Comparison of ENCODE assay signal across 8 cellular contexts in the genomic region with DNA sequence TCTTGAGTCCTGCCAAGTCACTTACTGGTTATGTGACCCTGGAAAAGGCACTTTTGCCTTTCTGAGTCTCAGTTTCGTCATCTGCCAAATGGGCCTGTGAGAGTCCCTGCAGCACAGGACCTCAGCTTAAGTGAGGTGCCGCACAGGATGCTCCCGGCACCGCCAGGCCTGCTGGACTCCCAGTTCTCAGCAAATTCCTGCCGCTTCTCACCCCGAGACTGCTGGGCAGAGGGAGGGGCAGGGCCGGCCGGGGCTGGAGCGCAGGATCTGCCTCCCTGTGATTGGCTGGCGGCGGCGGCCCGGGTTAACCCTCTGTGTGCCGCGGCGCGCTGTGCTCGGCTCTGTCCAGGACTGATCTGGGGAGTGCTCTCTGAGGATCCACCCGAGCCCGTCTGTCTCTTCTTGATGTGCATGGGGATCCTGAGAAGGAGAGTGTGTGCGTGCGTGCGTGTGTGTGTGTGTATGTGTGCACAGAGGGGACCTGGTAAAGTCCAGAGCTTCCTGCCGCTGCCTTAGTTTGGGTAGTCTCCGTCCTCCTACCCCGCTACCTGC. TPM values are rescaled to one million over a fixed set of nuclear protein-coding genes. Genes with fewer than 3 reads are reported as not detected.
DNase-seq lines count a peak whose midpoint lies in the region; ATAC-seq and TF ChIP-seq lines count a peak whose summit lies in the region.

No MANE protein-coding gene starts in this region.

- H3K4me1 ChIP-seq in ovary (ENCODE audit: insufficient read depth), result no peaks in the 10 kb centered on the region

- no peaks in the 10 kb centered on the region for H3K36me3 ChIP-seq in ovary

- 5 to 10% (median 8%) methylated on average over 26 of the region's 26 CpGs for WGBS in ovary, 3 donors

- TF ChIP-seq CTCF in AG10803 (conservative IDR thresholded peaks at IDR 0.05; ENCODE audit: low read length) (no peak), ovary (IDR thresholded peaks at IDR 0.05) (peak in 1 of 3 donors; percentile 52)

- H3K9me3 ChIP-seq in ovary, result no peaks in the 10 kb centered on the region

- H3K27ac Mint-ChIP-seq in activated naive CD8-positive, alpha-beta T cell treated with anti-CD3 and anti-CD28 coated beads, Interleukin-2, amount 10 ng/mL, durations not matched to agents 7 days and 5 days, result peak overlapping the region; percentile 87

- peaks cover 31% of the 10 kb centered on the region for H3K36me3 Mint-ChIP-seq in activated naive CD8-positive, alpha-beta T cell treated with anti-CD3 and anti-CD28 coated beads, Interleukin-2, amount 10 ng/mL, durations not matched to agents 7 days and 5 days

- H3K4me1 Mint-ChIP-seq in activated naive CD8-positive, alpha-beta T cell treated with anti-CD3 and anti-CD28 coated beads, Interleukin-2, amount 10 ng/mL, durations not matched to agents 7 days and 5 days, result peaks cover 29% of the 10 kb centered on the region

- peak; percentile 51 for ATAC-seq in activated naive CD8-positive, alpha-beta T cell treated with anti-CD3 and anti-CD28 coated beads, Interleukin-2, amount 10 ng/mL, durations not matched to agents 7 days and 5 days (ENCODE audit: low read depth)

- intact Hi-C loops in cardiac septum (cut with DNase I), result loop anchor here (1.0 to 5.0 kb wide), 3 partner anchors 17 to 76 kb away; partner anchors contain the start of gene PSMD9
- intact Hi-C loops in ovary (cut with DNase I), result loop anchor here in 3 of 4 donors (1.0 to 2.0 kb wide), 2 partner anchors 18 to 36 kb away; no protein-coding TSS in a partner anchor

- POLR2A ChIA-PET in activated naive CD8-positive, alpha-beta T cell treated with anti-CD3 and anti-CD28 coated beads, Interleukin-2, amount 10 ng/mL, durations not matched to agents 7 days and 5 days (lab: Charles Lee), result interaction anchor here (0.7 to 22.0 kb wide), 5 partner anchors 24 to 126 kb away, joined by 3 to 931 read pairs (median 6); partner anchors contain the start of genes PSMD9, RHOF and SETD1B

- no peak overlapping the region for H3K27ac ChIP-seq in ovary

- DNase-seq in AG10803 (ENCODE audit: low read depth) (peak; percentile 75), NCI-H2196 (lab: John Stamatoyannopoulos, UW; ENCODE audit: unreplicated experiment) (peak; percentile 63), cardiac septum (ENCODE audit: low spot score) (peak; percentile 90), ovary (peak; percentile 62 to 83 (median 76)), NCI-H1694 (lab: John Stamatoyannopoulos, UW) (no peak), NCI-H1092 (lab: John Stamatoyannopoulos, UW) (no peak)
- DNase-seq in activated naive CD8-positive, alpha-beta T cell treated with anti-CD3 and anti-CD28 coated beads, Interleukin-2, amount 10 ng/mL, durations not matched to agents 7 days and 5 days, result peak; percentile 68

- H3K27me3 ChIP-seq in ovary, result no peaks in the 10 kb centered on the region

- H3K9me3 Mint-ChIP-seq in activated naive CD8-positive, alpha-beta T cell treated with anti-CD3 and anti-CD28 coated beads, Interleukin-2, amount 10 ng/mL, durations not matched to agents 7 days and 5 days, result no peaks in the 10 kb centered on the region

- TF ChIP-seq EP300 in ovary (IDR thresholded peaks at IDR 0.05), result no peak

- peak overlapping the region; percentile 85 for H3K4me3 ChIP-seq in AG10803 (ENCODE audit: low read length)
- peak overlapping the region; percentile 46 for H3K4me3 ChIP-seq in ovary

- H3K27me3 Mint-ChIP-seq in activated naive CD8-positive, alpha-beta T cell treated with anti-CD3 and anti-CD28 coated beads, Interleukin-2, amount 10 ng/mL, durations not matched to agents 7 days and 5 days, result no peaks in the 10 kb centered on the region

- H3K4me3 Mint-ChIP-seq in activated naive CD8-positive, alpha-beta T cell treated with anti-CD3 and anti-CD28 coated beads, Interleukin-2, amount 10 ng/mL, durations not matched to agents 7 days and 5 days, result peak overlapping the region; percentile 82

- TF ChIP-seq POLR2A in GM18526 (IDR thresholded peaks at IDR 0.05; ENCODE audit: extremely low read depth, insufficient read length), result peak; percentile 11
- TF ChIP-seq POLR2A in ovary (IDR thresholded peaks at IDR 0.05), result no peak

RNA-seq across cellular contexts. Expression of gene SETD1B, which starts 8.6 kb away (rescaled TPM):
- total RNA-seq in activated naive CD8-positive, alpha-beta T cell treated with anti-CD3 and anti-CD28 coated beads, Interleukin-2, amount 10 ng/mL, durations not matched to agents 7 days and 5 days, result 10 to 100 TPM; 45.0 to 46.8 TPM
- total RNA-seq in cardiac septum, result 13.0 TPM
- 10 to 100 TPM in 5 of 7 donors, 1 to 10 TPM in 2; 8.7 to 44.6 (median 31.7) TPM for total RNA-seq in ovary
- polyA plus RNA-seq in ovary, result 10 to 100 TPM in 1 of 2 donors, 1 to 10 TPM in 1; 6.2 to 15.5 TPM

RNA-seq across cellular contexts. Expression of gene RHOF, which starts 18.9 kb away (rescaled TPM):
- total RNA-seq in activated naive CD8-positive, alpha-beta T cell treated with anti-CD3 and anti-CD28 coated beads, Interleukin-2, amount 10 ng/mL, durations not matched to agents 7 days and 5 days, result 100 to 1,000 TPM; 144 to 157 TPM
- total RNA-seq in cardiac septum (20.9 TPM), ovary (10 to 100 TPM in 6 of 7 donors, 1 to 10 TPM in 1; 9.3 to 37.3 (median 18.2) TPM)
- 1 to 10 TPM; 3.7 to 7.9 TPM for polyA plus RNA-seq in ovary

RNA-seq across cellular contexts. Expression of gene HPD, which starts 46.3 kb away (rescaled TPM):
- total RNA-seq in activated naive CD8-positive, alpha-beta T cell treated with anti-CD3 and anti-CD28 coated beads, Interleukin-2, amount 10 ng/mL, durations not matched to agents 7 days and 5 days, result not detected
- total RNA-seq in cardiac septum (1.3 TPM), ovary (1 to 10 TPM; 1.2 to 7.2 (median 4.4) TPM)
- 1 to 10 TPM; 1.3 to 4.0 TPM for polyA plus RNA-seq in ovary

Comparison
In these comparisons a context has a peak if more than half of its experiments do, and no peak if none do; other contexts are left out.
1. DNase-seq: peak in AG10803 (single experiment), NCI-H2196 (single experiment), activated naive CD8-positive, alpha-beta T cell treated with anti-CD3 and anti-CD28 coated beads, Interleukin-2, amount 10 ng/mL, durations not matched to agents 7 days and 5 days (single experiment), cardiac septum (single experiment) and ovary (5 of 5); none in NCI-H1694 (single experiment) and NCI-H1092 (single experiment).